ENCODE assay signal across 34 cellular contexts in genomic region chr11:116243975-116244374, GRCh38.
"Had no signal": no experiment of that assay in that cellular context is flagged by ENCODE, and none has a peak within 500 bp of the region (broad histone marks: within the 10 kb centered on the region; RNA-seq: fewer than 3 reads in every experiment).

No MANE protein-coding gene starts in this region.

- H3K27ac ChIP-seq: ascending aorta, brain microvascular endothelial cell, coronary artery, dorsolateral prefrontal cortex, esophagus muscularis mucosa, foreskin keratinocyte, gastrocnemius medialis, heart left ventricle, WERI-Rb-1 had no signal

- H3K36me3 Mint-ChIP-seq: activated CD4-positive, alpha-beta memory T cell treated with anti-CD3 and anti-CD28 coated beads for 36 hours; activated CD8-positive, alpha-beta memory T cell treated with anti-CD3 and anti-CD28 coated beads, Interleukin-2, amount 10 ng/mL, durations not matched to agents 7 days and 5 days; activated naive CD4-positive, alpha-beta T cell treated with anti-CD3 and anti-CD28 coated beads, Interleukin-2, amount 10 ng/mL, durations not matched to agents 7 days and 5 days; activated naive CD4-positive, alpha-beta T cell treated with anti-CD3 and anti-CD28 coated beads, Interleukin-2, amount 50 U/mL, for 72 hours; activated naive CD8-positive, alpha-beta T cell treated with anti-CD3 and anti-CD28 coated beads, Interleukin-2, amount 10 ng/mL, durations not matched to agents 7 days and 5 days had no signal

- H3K9me3 ChIP-seq: ascending aorta, esophagus muscularis mucosa, gastrocnemius medialis, heart left ventricle had no signal

- H3K4me3 ChIP-seq: ascending aorta, coronary artery, dorsolateral prefrontal cortex, esophagus muscularis mucosa, gastrocnemius medialis, heart left ventricle had no signal

- H3K4me3 Mint-ChIP-seq: activated CD4-positive, alpha-beta memory T cell treated with anti-CD3 and anti-CD28 coated beads for 36 hours; activated CD4-positive, alpha-beta T cell treated with anti-CD3 and anti-CD28 coated beads for 36 hours; activated CD4-positive, alpha-beta T cell treated with anti-CD3 and anti-CD28 coated beads, Interleukin-2, amount 10 ng/mL, durations not matched to agents 24 days and 14 days; activated CD8-positive, alpha-beta memory T cell treated with anti-CD3 and anti-CD28 coated beads, Interleukin-2, amount 10 ng/mL, durations not matched to agents 7 days and 5 days; activated CD8-positive, alpha-beta T cell treated with anti-CD3 and anti-CD28 coated beads, Interleukin-2, amount 10 ng/mL, durations not matched to agents 7 days and 5 days; activated naive CD4-positive, alpha-beta T cell treated with anti-CD3 and anti-CD28 coated beads, Interleukin-2, amount 10 ng/mL, durations not matched to agents 7 days and 5 days; activated naive CD8-positive, alpha-beta T cell treated with anti-CD3 and anti-CD28 coated beads, Interleukin-2, amount 10 ng/mL, durations not matched to agents 7 days and 5 days; activated T-cell treated with anti-CD3 and anti-CD28 coated beads, Interleukin-2, amount 50 U/mL, for 24 hours; activated T-cell treated with anti-CD3 and anti-CD28 coated beads, Interleukin-2, amount 50 U/mL, for 72 hours; central memory CD8-positive, alpha-beta T cell; dendritic cell treated with granulocyte-macrophage colony-stimulating factor and Interleukin-4, amounts not matched to agents 40 ng/mL and 50 ng/mL, for 4 days; T-helper 17 cell; T-helper 2 cell treated with Interferon-gamma antibody and Interleukin-4, amounts not matched to agents 5 μg/mL and 100 μg/mL, for 36 hours had no signal

- H3K9me3 Mint-ChIP-seq: activated CD4-positive, alpha-beta memory T cell treated with anti-CD3 and anti-CD28 coated beads for 36 hours; activated CD4-positive, alpha-beta T cell treated with anti-CD3 and anti-CD28 coated beads, Interleukin-2, amount 10 ng/mL, durations not matched to agents 24 days and 14 days; activated naive CD4-positive, alpha-beta T cell treated with anti-CD3 and anti-CD28 coated beads, Interleukin-2, amount 10 ng/mL, durations not matched to agents 7 days and 5 days; activated naive CD4-positive, alpha-beta T cell treated with anti-CD3 and anti-CD28 coated beads, Interleukin-2, amount 50 U/mL, for 72 hours; activated naive CD8-positive, alpha-beta T cell treated with anti-CD3 and anti-CD28 coated beads, Interleukin-2, amount 10 ng/mL, durations not matched to agents 7 days and 5 days; activated T-cell treated with anti-CD3 and anti-CD28 coated beads, Interleukin-2, amount 50 U/mL, for 24 hours; central memory CD8-positive, alpha-beta T cell; dendritic cell treated with granulocyte-macrophage colony-stimulating factor and Interleukin-4, amounts not matched to agents 40 ng/mL and 50 ng/mL, for 4 days; T-helper 2 cell treated with Interferon-gamma antibody and Interleukin-4, amounts not matched to agents 5 μg/mL and 100 μg/mL, for 36 hours had no signal

- H3K36me3 ChIP-seq: ascending aorta, brain microvascular endothelial cell, esophagus muscularis mucosa, gastrocnemius medialis, heart left ventricle, WERI-Rb-1 had no signal

- ATAC-seq: activated CD4-positive, alpha-beta T cell treated with anti-CD3 and anti-CD28 coated beads for 36 hours; activated CD8-positive, alpha-beta memory T cell treated with anti-CD3 and anti-CD28 coated beads, Interleukin-2, amount 10 ng/mL, durations not matched to agents 7 days and 5 days; activated CD8-positive, alpha-beta T cell treated with anti-CD3 and anti-CD28 coated beads, Interleukin-2, amount 10 ng/mL, durations not matched to agents 7 days and 5 days; activated naive CD4-positive, alpha-beta T cell treated with anti-CD3 and anti-CD28 coated beads, Interleukin-2, amount 50 U/mL, for 72 hours; activated T-cell treated with anti-CD3 and anti-CD28 coated beads, Interleukin-2, amount 50 U/mL, for 72 hours; foreskin keratinocyte; gastrocnemius medialis; heart left ventricle; T-helper 17 cell had no signal

- H3K4me1 Mint-ChIP-seq: activated CD4-positive, alpha-beta T cell treated with anti-CD3 and anti-CD28 coated beads for 36 hours; activated CD4-positive, alpha-beta T cell treated with anti-CD3 and anti-CD28 coated beads, Interleukin-2, amount 10 ng/mL, durations not matched to agents 24 days and 14 days; activated CD8-positive, alpha-beta memory T cell treated with anti-CD3 and anti-CD28 coated beads, Interleukin-2, amount 10 ng/mL, durations not matched to agents 7 days and 5 days; activated naive CD4-positive, alpha-beta T cell treated with anti-CD3 and anti-CD28 coated beads, Interleukin-2, amount 10 ng/mL, durations not matched to agents 7 days and 5 days; activated naive CD8-positive, alpha-beta T cell treated with anti-CD3 and anti-CD28 coated beads, Interleukin-2, amount 10 ng/mL, durations not matched to agents 7 days and 5 days; central memory CD8-positive, alpha-beta T cell; T-helper 17 cell had no signal

- H3K4me1 ChIP-seq: ascending aorta, foreskin keratinocyte, gastrocnemius medialis, heart left ventricle had no signal

- DNase-seq: activated CD4-positive, alpha-beta memory T cell treated with anti-CD3 and anti-CD28 coated beads for 36 hours; activated CD4-positive, alpha-beta T cell treated with anti-CD3 and anti-CD28 coated beads for 36 hours; activated CD4-positive, alpha-beta T cell treated with anti-CD3 and anti-CD28 coated beads, Interleukin-2, amount 10 ng/mL, durations not matched to agents 24 days and 14 days; activated CD4-positive, CD25-positive, alpha-beta regulatory T cell; activated CD4-positive, CD25-positive, alpha-beta regulatory T cell treated with anti-CD3 and anti-CD28 coated beads, Interleukin-2, amount 50 U/mL, for 72 hours; activated CD8-positive, alpha-beta memory T cell treated with anti-CD3 and anti-CD28 coated beads, Interleukin-2, amount 10 ng/mL, durations not matched to agents 7 days and 5 days; activated CD8-positive, alpha-beta memory T cell treated with anti-CD3 and anti-CD28 coated beads, Interleukin-2, amount 50 U/mL, for 4 hours; activated CD8-positive, alpha-beta T cell treated with anti-CD3 and anti-CD28 coated beads, Interleukin-2, amount 10 ng/mL, durations not matched to agents 7 days and 5 days; activated gamma-delta T cell; activated naive CD4-positive, alpha-beta T cell; activated naive CD4-positive, alpha-beta T cell treated with anti-CD3 and anti-CD28 coated beads, Interleukin-2, amount 10 ng/mL, durations not matched to agents 7 days and 5 days; activated naive CD8-positive, alpha-beta T cell treated with anti-CD3 and anti-CD28 coated beads, Interleukin-2, amount 10 ng/mL, durations not matched to agents 7 days and 5 days; activated T-cell treated with anti-CD3 and anti-CD28 coated beads for 4 hours; activated T-cell treated with anti-CD3 and anti-CD28 coated beads, Interleukin-2, amount 50 U/mL, for 24 hours; activated T-cell treated with anti-CD3 and anti-CD28 coated beads, Interleukin-2, amount 50 U/mL, for 72 hours; brain microvascular endothelial cell; dorsolateral prefrontal cortex; effector memory CD4-positive, alpha-beta T cell; erythroblast; foreskin keratinocyte; gastrocnemius medialis; glutamatergic neuron; heart left ventricle; T-helper 1 cell; T-helper 17 cell; T1000; WERI-Rb-1 had no signal

- H3K27ac Mint-ChIP-seq: activated CD4-positive, alpha-beta memory T cell treated with anti-CD3 and anti-CD28 coated beads for 36 hours; activated CD4-positive, alpha-beta T cell treated with anti-CD3 and anti-CD28 coated beads for 36 hours; activated CD4-positive, alpha-beta T cell treated with anti-CD3 and anti-CD28 coated beads, Interleukin-2, amount 10 ng/mL, durations not matched to agents 24 days and 14 days; activated CD8-positive, alpha-beta memory T cell treated with anti-CD3 and anti-CD28 coated beads, Interleukin-2, amount 10 ng/mL, durations not matched to agents 7 days and 5 days; activated CD8-positive, alpha-beta T cell treated with anti-CD3 and anti-CD28 coated beads, Interleukin-2, amount 10 ng/mL, durations not matched to agents 7 days and 5 days; activated naive CD4-positive, alpha-beta T cell treated with anti-CD3 and anti-CD28 coated beads, Interleukin-2, amount 10 ng/mL, durations not matched to agents 7 days and 5 days; activated naive CD4-positive, alpha-beta T cell treated with anti-CD3 and anti-CD28 coated beads, Interleukin-2, amount 50 U/mL, for 72 hours; activated naive CD8-positive, alpha-beta T cell treated with anti-CD3 and anti-CD28 coated beads, Interleukin-2, amount 10 ng/mL, durations not matched to agents 7 days and 5 days; activated T-cell treated with anti-CD3 and anti-CD28 coated beads, Interleukin-2, amount 50 U/mL, for 24 hours; activated T-cell treated with anti-CD3 and anti-CD28 coated beads, Interleukin-2, amount 50 U/mL, for 72 hours; dendritic cell treated with granulocyte-macrophage colony-stimulating factor and Interleukin-4, amounts not matched to agents 40 ng/mL and 50 ng/mL, for 4 days; T-helper 17 cell; T-helper 2 cell treated with Interferon-gamma antibody and Interleukin-4, amounts not matched to agents 5 μg/mL and 100 μg/mL, for 36 hours had no signal

- H3K27me3 Mint-ChIP-seq: activated CD4-positive, alpha-beta T cell treated with anti-CD3 and anti-CD28 coated beads for 36 hours; activated naive CD8-positive, alpha-beta T cell treated with anti-CD3 and anti-CD28 coated beads, Interleukin-2, amount 10 ng/mL, durations not matched to agents 7 days and 5 days had no signal

- H3K27me3 ChIP-seq: ascending aorta, brain microvascular endothelial cell, gastrocnemius medialis had no signal
